In the genomic region with DNA sequence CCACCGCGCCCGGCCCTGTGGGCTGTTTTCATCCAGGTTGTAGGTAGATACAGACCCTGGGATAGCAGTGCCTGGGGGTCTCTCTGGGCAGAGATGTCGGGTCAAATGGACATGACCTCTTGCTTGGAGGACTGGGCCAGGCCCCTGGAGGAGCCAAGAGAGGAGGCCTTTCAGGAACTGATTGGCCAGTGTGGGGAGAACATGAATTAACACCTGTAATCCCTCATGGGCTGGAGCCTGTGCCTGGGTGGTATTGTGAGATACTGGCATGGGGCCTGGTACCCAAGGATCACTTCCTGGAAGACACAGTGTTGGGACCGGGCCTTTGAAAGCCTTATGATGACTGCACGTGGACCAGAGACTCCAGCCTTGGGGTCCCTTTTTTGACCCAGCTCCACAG, we compare ENCODE assay signal across 29 cellular contexts.
DNase-seq lines count a peak whose midpoint lies in the region; ATAC-seq and TF ChIP-seq lines count a peak whose summit lies in the region.
"Had no signal": no experiment of that assay in that cellular context is flagged by ENCODE, and none has a peak within 500 bp of the region (broad histone marks: within the 10 kb centered on the region; RNA-seq: fewer than 3 reads in every experiment).

No MANE protein-coding gene starts in this region.

- H3K4me1 Mint-ChIP-seq in endodermal cell = no peaks in the 10 kb centered on the region
- H3K4me1 Mint-ChIP-seq: B cell; CD14-positive monocyte; CD4-positive, alpha-beta memory T cell; CD4-positive, CD25-positive, alpha-beta regulatory T cell; CD8-positive, alpha-beta memory T cell had no signal

- H3K27ac Mint-ChIP-seq in endodermal cell = no peak overlapping the region
- H3K27ac Mint-ChIP-seq: B cell; CD14-positive monocyte; CD4-positive, alpha-beta memory T cell; CD4-positive, alpha-beta T cell; CD4-positive, CD25-positive, alpha-beta regulatory T cell; CD8-positive, alpha-beta memory T cell; CD8-positive, alpha-beta T cell had no signal

- H3K27me3 ChIP-seq in endodermal cell (ENCODE audit: control insufficient read depth, insufficient read depth, low read length, poor library complexity, severe bottlenecking) = no peaks in the 10 kb centered on the region
- H3K27me3 ChIP-seq: BE2C; BLaER1; BLaER1 treated with 17β-estradiol and CSF1 and Interleukin-3, amounts not matched to agents 10 nM and 100 nM had no signal

- no peak overlapping the region for H3K4me3 ChIP-seq in endodermal cell (ENCODE audit: low read length)
- H3K4me3 ChIP-seq: A549; BLaER1; BLaER1 treated with 17β-estradiol and CSF1 and Interleukin-3, amounts not matched to agents 10 nM and 100 nM had no signal

- no peaks in the 10 kb centered on the region for H3K4me1 ChIP-seq in endodermal cell (ENCODE audit: control insufficient read depth, insufficient read depth, low read length)
- H3K4me1 ChIP-seq: A549; BE2C; BLaER1; BLaER1 treated with 17β-estradiol and CSF1 and Interleukin-3, amounts not matched to agents 10 nM and 100 nM; Caco-2 had no signal

- H3K27me3 Mint-ChIP-seq in endodermal cell (ENCODE audit: insufficient read depth) = peaks cover 30% of the 10 kb centered on the region
- H3K27me3 Mint-ChIP-seq: CD4-positive, CD25-positive, alpha-beta regulatory T cell had no signal

- H3K9ac ChIP-seq in endodermal cell (ENCODE audit: extremely low read depth, low read length, poor library complexity, severe bottlenecking) = no peak overlapping the region
- H3K9ac ChIP-seq: BLaER1; BLaER1 treated with 17β-estradiol and CSF1 and Interleukin-3, amounts not matched to agents 10 nM and 100 nM had no signal

- no peak for ATAC-seq in left cardiac atrium
- ATAC-seq: A549; CD8-positive, alpha-beta T cell had no signal

- no peaks in the 10 kb centered on the region for H3K36me3 ChIP-seq in endodermal cell (ENCODE audit: control insufficient read depth, insufficient read depth, low read length)
- H3K36me3 ChIP-seq: BE2C; BLaER1; BLaER1 treated with 17β-estradiol and CSF1 and Interleukin-3, amounts not matched to agents 10 nM and 100 nM had no signal

- WGBS in endodermal cell (ENCODE audit: insufficient coverage in 1 of 2, insufficient read length in 1 of 2), 2 experiments = 75 to 76% methylated on average over 5 to 6 of the region's 6 CpGs

- no peak overlapping the region for H3K4me3 Mint-ChIP-seq in endodermal cell
- H3K4me3 Mint-ChIP-seq: B cell; CD14-positive monocyte; CD4-positive, alpha-beta memory T cell; CD4-positive, alpha-beta T cell; CD8-positive, alpha-beta memory T cell; CD8-positive, alpha-beta T cell had no signal

- intact Hi-C loops in left cardiac atrium (cut with DNase I) = loop anchor here in 1 of 2 donors (5.0 kb wide), 1 partner anchor 52 kb away; no protein-coding TSS in a partner anchor

- no peaks in the 10 kb centered on the region for H3K36me3 Mint-ChIP-seq in endodermal cell (ENCODE audit: low read depth)
- H3K36me3 Mint-ChIP-seq: CD14-positive monocyte; CD4-positive, alpha-beta memory T cell; CD4-positive, CD25-positive, alpha-beta regulatory T cell; CD8-positive, alpha-beta memory T cell; CD8-positive, alpha-beta T cell had no signal

- H3K9me3 ChIP-seq in endodermal cell (ENCODE audit: control insufficient read depth, low read length) = no peaks in the 10 kb centered on the region
- H3K9me3 ChIP-seq: A549; BE2C; BLaER1; BLaER1 treated with 17β-estradiol and CSF1 and Interleukin-3, amounts not matched to agents 10 nM and 100 nM; Caco-2 had no signal

- TF ChIP-seq CTCF in endodermal cell (conservative IDR thresholded peaks at IDR 0.05) = no peak

- DNase-seq in endodermal cell (peak; percentile 31), left cardiac atrium (no peak)
- DNase-seq: 8988T; ACHN; AML-193; BE2C; C1 segment of cervical spinal cord; Caco-2; Calu3; CD4-positive, alpha-beta memory T cell; CD4-positive, alpha-beta T cell; CD4-positive, CD25-positive, alpha-beta regulatory T cell; CD8-positive, alpha-beta memory T cell; CD8-positive, alpha-beta T cell; COR-L47; DMS 273 treated with DMSO at 0.1 percent for 48 hours; DMS153; DMS53; DMS79; DMS79 treated with DMSO at 0.1 percent for 48 hours; DND-41; EL had no signal

- H3K27ac ChIP-seq in endodermal cell (ENCODE audit: low read depth, low read length) = no peak overlapping the region
- H3K27ac ChIP-seq: 22Rv1; A549; BLaER1; BLaER1 treated with 17β-estradiol and CSF1 and Interleukin-3, amounts not matched to agents 10 nM and 100 nM; C4-2B had no signal

- H3K9me3 Mint-ChIP-seq in endodermal cell = peaks cover 2% of the 10 kb centered on the region
- H3K9me3 Mint-ChIP-seq: CD4-positive, alpha-beta memory T cell; CD4-positive, alpha-beta T cell; CD4-positive, CD25-positive, alpha-beta regulatory T cell had no signal
